Comparison of ENCODE assay signal across 23 cellular contexts in the genomic region with DNA sequence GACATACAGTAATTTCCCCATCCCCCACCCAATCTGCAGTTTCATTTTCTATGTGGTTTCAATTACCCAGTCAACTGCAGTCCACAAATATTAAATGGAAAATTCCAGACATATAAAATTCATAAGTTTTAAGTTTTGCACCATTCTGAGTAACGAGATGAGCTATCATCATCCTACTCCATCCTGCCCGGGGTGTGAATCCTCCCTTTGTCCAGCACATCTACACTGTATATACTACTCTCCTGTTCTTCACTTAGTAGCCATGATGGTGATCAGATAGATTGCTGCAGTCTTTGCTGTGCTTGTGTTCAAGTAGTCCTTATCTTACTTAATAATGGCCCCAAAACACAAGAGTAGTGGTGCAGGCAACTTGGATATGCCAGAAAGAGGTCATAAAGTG. TPM values are rescaled to one million over a fixed set of nuclear protein-coding genes. Genes with fewer than 3 reads are reported as not detected.
DNase-seq lines count a peak whose midpoint lies in the region; ATAC-seq, FAIRE-seq and TF ChIP-seq lines count a peak whose summit lies in the region.
"Had no signal": no experiment of that assay in that cellular context is flagged by ENCODE, and none has a peak within 500 bp of the region (broad histone marks: within the 10 kb centered on the region; RNA-seq: fewer than 3 reads in every experiment).

No MANE protein-coding gene starts in this region.

- peak overlapping the region; percentile 80 for H3K27ac Mint-ChIP-seq in activated naive CD8-positive, alpha-beta T cell treated with anti-CD3 and anti-CD28 coated beads, Interleukin-2, amount 50 U/mL, for 24 hours
- peak overlapping the region; percentile 4 to 93 for H3K27ac Mint-ChIP-seq in stimulated activated naive CD8-positive, alpha-beta T cell treated with anti-CD3 and anti-CD28 coated beads, Interleukin-15, amount 100 ng/mL, for 72 hours
- H3K27ac Mint-ChIP-seq: H9, nephron had no signal

- ATAC-seq in activated naive CD8-positive, alpha-beta T cell treated with anti-CD3 and anti-CD28 coated beads, Interleukin-2, amount 50 U/mL, for 24 hours: peak; percentile 55
- peak; percentile 47 for ATAC-seq in stimulated activated naive CD8-positive, alpha-beta T cell treated with anti-CD3 and anti-CD28 coated beads, Interleukin-15, amount 100 ng/mL, for 72 hours
- ATAC-seq in HepG2: no peak
- ATAC-seq: pancreas had no signal

- no peaks in the 10 kb centered on the region for H3K79me2 ChIP-seq in HepG2 (ENCODE audit: insufficient read depth, low read length)

- H3K27ac ChIP-seq in VCaP: peak overlapping the region; percentile 82
- H3K27ac ChIP-seq in HepG2 (ENCODE audit: extremely low read length, insufficient read depth, low read length): no peak overlapping the region
- H3K27ac ChIP-seq: left ventricle myocardium inferior, pancreas, right atrium auricular region, SK-N-MC, upper lobe of left lung had no signal

- H3K4me3 ChIP-seq in HAP-1: no peak overlapping the region
- H3K4me3 ChIP-seq in HepG2 (replicated peaks in 1 of 3; ENCODE audit: insufficient read depth in 1 of 3, low read depth in 2 of 3, low read length in 3 of 3): no peak overlapping the region
- H3K4me3 ChIP-seq: left ventricle myocardium inferior, pancreas, right atrium auricular region, SK-N-MC, upper lobe of left lung had no signal

- H3K9me3 Mint-ChIP-seq in activated naive CD8-positive, alpha-beta T cell treated with anti-CD3 and anti-CD28 coated beads, Interleukin-2, amount 50 U/mL, for 24 hours: no peaks in the 10 kb centered on the region
- H3K9me3 Mint-ChIP-seq in stimulated activated naive CD8-positive, alpha-beta T cell treated with anti-CD3 and anti-CD28 coated beads, Interleukin-15, amount 100 ng/mL, for 72 hours: no peaks in the 10 kb centered on the region
- H3K9me3 Mint-ChIP-seq: H9, nephron had no signal

- no peak for TF ChIP-seq RAD21 in HepG2 (CRISPR knock-in tag; IDR thresholded peaks at IDR 0.05)

- intact Hi-C loops in HepG2 (cut with micrococcal nuclease; ENCODE audit: unreplicated experiment): loop anchor here (5.0 kb wide), 1 partner anchor 68 kb away; the partner anchor contains the start of gene FBXO4

- no peak overlapping the region for H3K4me3 Mint-ChIP-seq in activated naive CD8-positive, alpha-beta T cell treated with anti-CD3 and anti-CD28 coated beads, Interleukin-2, amount 50 U/mL, for 24 hours
- H3K4me3 Mint-ChIP-seq in stimulated activated naive CD8-positive, alpha-beta T cell treated with anti-CD3 and anti-CD28 coated beads, Interleukin-15, amount 100 ng/mL, for 72 hours: peak overlapping the region in 1 of 2 donors; percentile 52
- H3K4me3 Mint-ChIP-seq: H9, nephron had no signal

- CTCF ChIA-PET in HepG2 (lab: Yijun Ruan, JAX; ENCODE audit: low intra/inter-chr PET ratio, low total read pairs): interaction anchor here (1.3 kb wide), 1 partner anchor 198 kb away, joined by 3 read pairs; no protein-coding TSS in a partner anchor

- H2AFZ ChIP-seq in HepG2 (ENCODE audit: low read length): no peak overlapping the region

- H3K27me3 Mint-ChIP-seq in activated naive CD8-positive, alpha-beta T cell treated with anti-CD3 and anti-CD28 coated beads, Interleukin-2, amount 50 U/mL, for 24 hours: no peaks in the 10 kb centered on the region
- no peaks in the 10 kb centered on the region for H3K27me3 Mint-ChIP-seq in stimulated activated naive CD8-positive, alpha-beta T cell treated with anti-CD3 and anti-CD28 coated beads, Interleukin-15, amount 100 ng/mL, for 72 hours

- FAIRE-seq in HepG2 (lab: Jason Lieb, UNC): no peak
- FAIRE-seq: pancreas had no signal

- no peaks in the 10 kb centered on the region for H3K9me3 ChIP-seq in HAP-1
- no peaks in the 10 kb centered on the region for H3K9me3 ChIP-seq in HepG2 (ENCODE audit: low read length)
- H3K9me3 ChIP-seq: left ventricle myocardium inferior, pancreas, right atrium auricular region, upper lobe of left lung had no signal

- in situ Hi-C loops in HAP-1 (cut with MboI; ENCODE audit: low sequenced_read_pairs) (loop anchor here (10.0 to 25.0 kb wide), 3 partner anchors 206 to 1028 kb away; partner anchors contain the start of gene CCDC152), HepG2 (cut with HindIII; ENCODE audit: extremely low pct_ligation_motif_present, low pct_unique_long_range_greater_than_20kb) (loop anchor here (5.0 to 25.0 kb wide), 3 partner anchors 198 to 903 kb away; partner anchors contain the start of gene CCDC152)

- peaks cover 39% of the 10 kb centered on the region for H3K4me1 Mint-ChIP-seq in activated naive CD8-positive, alpha-beta T cell treated with anti-CD3 and anti-CD28 coated beads, Interleukin-2, amount 50 U/mL, for 24 hours
- H3K4me1 Mint-ChIP-seq in stimulated activated naive CD8-positive, alpha-beta T cell treated with anti-CD3 and anti-CD28 coated beads, Interleukin-15, amount 100 ng/mL, for 72 hours: peaks cover 23% of the 10 kb centered on the region
- H3K4me1 Mint-ChIP-seq: nephron had no signal

- POLR2A ChIA-PET in HepG2 (lab: Yijun Ruan, JAX): no interaction called here

- H3K4me2 ChIP-seq in HepG2 (ENCODE audit: low read depth, low read length): no peak overlapping the region

- DNase-seq in stimulated activated CD4-positive, alpha-beta T cell treated with anti-CD3 and anti-CD28 coated beads, Interleukin-15, amount 100 ng/mL, for 24 hours: peak; percentile 35
- no peak for DNase-seq in stimulated activated CD4-positive, alpha-beta T cell treated with anti-CD3 and anti-CD28 coated beads, Interleukin-1b, Interleukin-23, amount 100 ng/mL, for 48 hours
- no peak for DNase-seq in activated naive CD8-positive, alpha-beta T cell treated with anti-CD3 and anti-CD28 coated beads, Interleukin-2, amount 50 U/mL, for 24 hours
- no peak for DNase-seq in stimulated activated naive CD8-positive, alpha-beta T cell treated with anti-CD3 and anti-CD28 coated beads, Interleukin-15, amount 100 ng/mL, for 72 hours
- DNase-seq in activated effector memory CD4-positive, alpha-beta T cell treated with Interleukin-2 at 50 U/mL for 16 hours: no peak
- DNase-seq in HAP-1 (ENCODE audit: low spot score in 2 of 2) (no peak), HepG2 (ENCODE audit: low spot score) (no peak)
- DNase-seq: activated gamma-delta T cell; aorta; H9; hypothalamus; left ventricle myocardium inferior; NCI-H2029 treated with DMSO at 0.1 percent for 48 hours; NCI-H226; NCI-H774; pancreas; stimulated activated CD4-positive, alpha-beta T cell treated with anti-CD3 and anti-CD28 coated beads, Interleukin-4, amount 100 ng/mL, for 4 hours; T-helper 9 cell; upper lobe of left lung had no signal

- H3K36me3 Mint-ChIP-seq in activated naive CD8-positive, alpha-beta T cell treated with anti-CD3 and anti-CD28 coated beads, Interleukin-2, amount 50 U/mL, for 24 hours (ENCODE audit: low read depth): peaks cover 50% of the 10 kb centered on the region

- WGBS in HepG2 (ENCODE audit: low lambda C conversion rate): 39% methylated on average over 2 of the region's 2 CpGs

- peaks cover 26% of the 10 kb centered on the region for H3K36me3 ChIP-seq in HAP-1 (replicated peaks)
- 0 out of 5 replicates have a peak, but pooled peaks cover 0 to 4% of the 10 kb centered on the region in 2 experiments for H3K36me3 ChIP-seq in HepG2 (replicated peaks in 1 of 2; ENCODE audit: control insufficient read depth in 1 of 2, insufficient read depth in 2 of 2, low read length in 2 of 2)
- H3K36me3 ChIP-seq: pancreas had no signal

- no peak for TF ChIP-seq POLR2A in HepG2 (IDR thresholded peaks at IDR 0.05; ENCODE audit: insufficient read depth in 1 of 2, low read depth in 2 of 2, low read length in 2 of 2)

- H3K27me3 ChIP-seq in HAP-1 (ENCODE audit: low read depth) (no peaks in the 10 kb centered on the region), HepG2 (ENCODE audit: control insufficient read depth in 1 of 2, insufficient read depth in 2 of 2, low read length in 2 of 2) (no peaks in the 10 kb centered on the region)
- H3K27me3 ChIP-seq: pancreas, right atrium auricular region, upper lobe of left lung had no signal

- no peaks in the 10 kb centered on the region for H4K20me1 ChIP-seq in HepG2 (ENCODE audit: insufficient read depth, low read length)

- no peak for TF ChIP-seq CTCF in VCaP (conservative IDR thresholded peaks at IDR 0.05)
- no peak for TF ChIP-seq CTCF in HepG2 (CRISPR knock-in tag; IDR thresholded peaks at IDR 0.05)

- H3K4me1 ChIP-seq in HAP-1: peaks cover 2% of the 10 kb centered on the region; the same call in 1 of the 2 replicates
- no peaks in the 10 kb centered on the region for H3K4me1 ChIP-seq in HepG2 (ENCODE audit: insufficient read depth, low read length)
- H3K4me1 ChIP-seq: pancreas, upper lobe of left lung had no signal

- no TSS peak for BruUV-seq in HepG2 (replicated peaks; lab: Mats Ljungman, UMichigan)

- no peak overlapping the region for H3K9ac ChIP-seq in HepG2 (ENCODE audit: insufficient read depth, low read depth, low read length)

- TF ChIP-seq EP300 in HepG2 (IDR thresholded peaks at IDR 0.05; ENCODE audit: low read depth in 2 of 2, low read length in 2 of 2): no peak
- TF ChIP-seq EP300 in HepG2 (CRISPR knock-in tag; IDR thresholded peaks at IDR 0.05; ENCODE audit: borderline replicate concordance): no peak

RNA-seq across cellular contexts. Expression of gene OXCT1, which starts 11.3 kb away (rescaled TPM):
- 3.7 and 4.7 TPM in 2 replicates for total RNA-seq in HepG2 (2016; rRNA removed; fragmentation: Illumina TruSeq; extraction: Trizol)
- total RNA-seq in HepG2 (2016; cell fraction: cytosol; rRNA removed; fragmentation: Illumina TruSeq; extraction: Trizol; ENCODE audit: low read depth): 1.0 and 1.4 TPM in 2 replicates
- total RNA-seq in HepG2 (2016; cell fraction: insoluble cytoplasmic fraction; rRNA removed; fragmentation: Illumina TruSeq; extraction: Trizol): 3.9 and 4.1 TPM in 2 replicates
- total RNA-seq in HepG2 (2016; cell fraction: membrane; rRNA removed; fragmentation: Illumina TruSeq; extraction: Trizol): 1.2 and 1.3 TPM in 2 replicates
- total RNA-seq in HepG2 (2016; cell fraction: nucleus; rRNA removed; fragmentation: Illumina TruSeq; extraction: Trizol): 3.3 and 3.8 TPM in 2 replicates
- 0.50 and 0.92 TPM in 2 replicates for polyA plus RNA-seq in HepG2 (2011; rRNA removed)
- 0.37 and 0.50 TPM in 2 replicates for polyA plus RNA-seq in HepG2 (2011; cell fraction: cytosol; rRNA removed)
- 0.56 and 0.87 TPM in 2 replicates for polyA plus RNA-seq in HepG2 (2011; cell fraction: nucleus; rRNA removed)
- polyA plus RNA-seq in HepG2 (2012): 0.79 and 1.3 TPM in 2 replicates
- polyA plus RNA-seq in HepG2 (2016; cell fraction: cytosol; fragmentation: Illumina TruSeq; extraction: Trizol; ENCODE audit: low read depth): 0.46 and 0.79 TPM in 2 replicates
- polyA plus RNA-seq in HepG2 (2016; cell fraction: insoluble cytoplasmic fraction; fragmentation: Illumina TruSeq; extraction: Trizol; ENCODE audit: low read depth): 3.2 and 4.3 TPM in 2 replicates
- 0.55 and 0.74 TPM in 2 replicates for polyA plus RNA-seq in HepG2 (2016; cell fraction: membrane; fragmentation: Illumina TruSeq; extraction: Trizol; ENCODE audit: low read depth)
- 3.2 and 5.5 TPM in 2 replicates for polyA plus RNA-seq in HepG2 (2016; cell fraction: nucleus; fragmentation: Illumina TruSeq; extraction: Trizol; ENCODE audit: insufficient read depth, low read depth)
- 0.34 and 26.6 TPM in 2 replicates for polyA minus RNA-seq in HepG2 (2011; rRNA and poly(A)+ RNA removed; ENCODE audit: low replicate concordance)
- polyA minus RNA-seq in HepG2 (2011; cell fraction: cytosol; rRNA and poly(A)+ RNA removed): 0.89 and 1.1 TPM in 2 replicates
- 2.2 and 3.5 TPM in 2 replicates for polyA minus RNA-seq in HepG2 (2011; cell fraction: nucleus; rRNA and poly(A)+ RNA removed)

RNA-seq across cellular contexts. Expression of gene RIMOC1, which starts 45.3 kb away (rescaled TPM):
- total RNA-seq in HepG2 (2016; rRNA removed; fragmentation: Illumina TruSeq; extraction: Trizol): 16.9 and 29.6 TPM in 2 replicates
- 2.1 and 3.2 TPM in 2 replicates for total RNA-seq in HepG2 (2016; cell fraction: cytosol; rRNA removed; fragmentation: Illumina TruSeq; extraction: Trizol; ENCODE audit: low read depth)
- total RNA-seq in HepG2 (2016; cell fraction: insoluble cytoplasmic fraction; rRNA removed; fragmentation: Illumina TruSeq; extraction: Trizol): 16.3 and 28.2 TPM in 2 replicates
- total RNA-seq in HepG2 (2016; cell fraction: membrane; rRNA removed; fragmentation: Illumina TruSeq; extraction: Trizol): 8.4 and 10.2 TPM in 2 replicates
- total RNA-seq in HepG2 (2016; cell fraction: nucleus; rRNA removed; fragmentation: Illumina TruSeq; extraction: Trizol): 16.6 and 17.0 TPM in 2 replicates
- 10.7 and 16.3 TPM in 2 replicates for polyA plus RNA-seq in HepG2 (2011; rRNA removed)
- polyA plus RNA-seq in HepG2 (2011; cell fraction: cytosol; rRNA removed): 5.3 and 9.7 TPM in 2 replicates
- 4.2 and 7.0 TPM in 2 replicates for polyA plus RNA-seq in HepG2 (2011; cell fraction: nucleus; rRNA removed)
- 4.9 and 6.3 TPM in 2 replicates for polyA plus RNA-seq in HepG2 (2012)
- polyA plus RNA-seq in HepG2 (2016; cell fraction: cytosol; fragmentation: Illumina TruSeq; extraction: Trizol; ENCODE audit: low read depth): 0.43 and 0.46 TPM in 2 replicates
- 22.9 and 25.4 TPM in 2 replicates for polyA plus RNA-seq in HepG2 (2016; cell fraction: insoluble cytoplasmic fraction; fragmentation: Illumina TruSeq; extraction: Trizol; ENCODE audit: low read depth)
- polyA plus RNA-seq in HepG2 (2016; cell fraction: membrane; fragmentation: Illumina TruSeq; extraction: Trizol; ENCODE audit: low read depth): 3.7 and 4.4 TPM in 2 replicates
- 15.6 and 15.8 TPM in 2 replicates for polyA plus RNA-seq in HepG2 (2016; cell fraction: nucleus; fragmentation: Illumina TruSeq; extraction: Trizol; ENCODE audit: insufficient read depth, low read depth)
- 14.1 and 35.2 TPM in 2 replicates for polyA minus RNA-seq in HepG2 (2011; rRNA and poly(A)+ RNA removed; ENCODE audit: low replicate concordance)
- polyA minus RNA-seq in HepG2 (2011; cell fraction: cytosol; rRNA and poly(A)+ RNA removed): 9.8 and 10.4 TPM in 2 replicates
- polyA minus RNA-seq in HepG2 (2011; cell fraction: nucleus; rRNA and poly(A)+ RNA removed): 12.9 and 17.0 TPM in 2 replicates
